Comparison of ENCODE assay signal across 2 cellular contexts in the genomic region with DNA sequence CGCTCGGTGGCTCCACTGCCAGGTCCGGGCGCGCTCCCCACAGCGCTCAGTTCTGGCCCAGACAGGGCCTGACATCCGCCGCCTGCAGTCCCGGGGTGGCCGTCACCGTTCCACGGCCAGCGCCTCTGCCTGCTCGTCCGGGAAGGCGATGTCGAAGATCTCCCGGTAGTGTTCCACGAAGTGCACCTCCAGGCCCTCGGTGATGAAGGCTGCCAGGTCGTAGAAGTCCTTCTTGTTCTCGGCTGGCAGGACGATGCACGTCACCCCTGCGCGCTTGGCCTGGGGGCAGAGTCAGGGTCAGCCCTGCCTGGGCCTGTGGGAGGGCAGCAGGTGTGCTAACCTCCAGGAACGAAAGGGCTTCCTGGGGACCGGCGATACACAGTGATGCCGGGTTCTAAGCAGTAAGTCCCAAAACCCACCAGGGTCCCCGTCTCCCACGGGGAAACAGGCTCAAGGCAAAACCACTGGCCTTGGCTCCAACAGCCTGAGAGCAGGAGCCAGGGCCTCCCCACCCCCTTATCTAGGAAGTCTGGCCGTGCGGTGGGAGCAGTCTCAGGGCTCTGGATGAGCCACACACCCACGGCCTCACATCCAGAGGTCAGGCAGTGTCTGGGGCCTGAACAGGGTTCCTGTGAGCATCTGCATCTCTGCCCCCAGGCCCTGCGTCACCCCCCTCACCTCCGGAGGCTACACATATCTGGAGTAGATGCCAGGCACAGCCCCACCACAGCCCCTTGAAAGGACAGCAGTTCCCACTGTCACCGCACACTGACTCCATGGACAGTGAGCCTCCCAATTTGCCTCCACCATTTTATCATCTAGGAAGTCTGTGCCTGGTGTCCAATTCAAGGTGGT.
TF ChIP-seq lines count a peak whose summit lies in the region.

No MANE protein-coding gene starts in this region.

TF ChIP-seq in A549, 52 proteins besides CTCF, POLR2A, EP300 and RAD21:
- TF ChIP-seq NPAS2 (CRISPR knock-in tag; IDR thresholded peaks at IDR 0.05; ENCODE audit: borderline replicate concordance) = no peak
- TF ChIP-seq EHMT2 (IDR thresholded peaks at IDR 0.05; ENCODE audit: low read depth) = no peak
- TF ChIP-seq HMGXB4 (CRISPR knock-in tag; IDR thresholded peaks at IDR 0.05; ENCODE audit: borderline replicate concordance) = no peak
- no peak for TF ChIP-seq REST (IDR thresholded peaks at IDR 0.05)
- TF ChIP-seq RCOR1 (IDR thresholded peaks at IDR 0.05; ENCODE audit: low read depth, low read length) = no peak
- TF ChIP-seq, protein P1, sequence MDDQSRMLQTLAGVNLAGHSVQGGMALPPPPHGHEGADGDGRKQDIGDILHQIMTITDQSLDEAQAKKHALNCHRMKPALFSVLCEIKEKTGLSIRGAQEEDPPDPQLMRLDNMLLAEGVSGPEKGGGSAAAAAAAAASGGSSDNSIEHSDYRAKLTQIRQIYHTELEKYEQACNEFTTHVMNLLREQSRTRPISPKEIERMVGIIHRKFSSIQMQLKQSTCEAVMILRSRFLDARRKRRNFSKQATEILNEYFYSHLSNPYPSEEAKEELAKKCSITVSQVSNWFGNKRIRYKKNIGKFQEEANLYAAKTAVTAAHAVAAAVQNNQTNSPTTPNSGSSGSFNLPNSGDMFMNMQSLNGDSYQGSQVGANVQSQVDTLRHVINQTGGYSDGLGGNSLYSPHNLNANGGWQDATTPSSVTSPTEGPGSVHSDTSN (IDR thresholded peaks at IDR 0.05) = peak; percentile 15; the same call in 1 of the 2 replicates
- no peak for TF ChIP-seq NFE2L2 (conservative IDR thresholded peaks at IDR 0.05; ENCODE audit: low read length)
- TF ChIP-seq CHD4 (IDR thresholded peaks at IDR 0.05; ENCODE audit: borderline replicate concordance) = no peak
- no peak for TF ChIP-seq JUNB (IDR thresholded peaks at IDR 0.05)

TF ChIP-seq in HCT116, 20 proteins besides CTCF, POLR2A, EP300 and RAD21:
- TF ChIP-seq POLR2AphosphoS5 (IDR thresholded peaks at IDR 0.05; ENCODE audit: low read depth, low read length) (peak; percentile 39; the same call in 1 of the 2 replicates), ELF1 (IDR thresholded peaks at IDR 0.05; ENCODE audit: borderline replicate concordance, low read depth) (no peak)
